ENCODE assay signal across 15 cellular contexts in the genomic region with DNA sequence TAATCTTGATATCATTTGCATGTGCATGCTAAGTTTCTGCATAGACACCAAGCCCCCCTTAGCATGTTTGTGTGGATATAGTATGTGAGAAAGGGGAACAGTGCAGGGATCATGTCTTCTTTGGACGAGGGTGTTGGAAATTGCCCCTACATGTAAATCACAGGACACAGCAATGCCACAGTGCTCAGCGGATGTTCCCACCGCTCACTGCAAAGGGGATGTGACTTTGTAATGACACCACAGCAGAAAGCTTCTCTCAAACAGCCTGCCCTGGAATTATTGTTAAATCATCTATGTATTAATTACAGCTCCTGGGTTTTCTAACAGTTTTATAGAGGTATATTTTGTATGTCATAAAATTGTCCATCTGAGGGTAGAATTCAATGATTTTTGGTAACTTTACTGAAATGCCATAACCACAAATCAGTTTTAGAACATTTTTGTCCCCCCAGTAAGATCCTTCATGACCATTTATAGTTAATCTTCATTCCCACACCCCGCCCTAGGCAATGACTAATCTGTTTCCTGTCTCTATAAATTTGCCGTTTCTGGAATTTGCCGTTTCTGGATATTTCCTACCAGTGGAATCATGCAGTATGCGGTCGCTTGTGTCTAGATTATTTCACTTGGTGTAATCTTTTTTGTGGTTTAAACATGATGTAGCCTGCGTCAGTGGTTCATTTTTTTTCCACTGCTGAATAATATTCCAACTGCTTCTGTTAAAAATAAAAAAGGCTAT.
A peak's percentile ranks its signal among the peaks of the same experiment; 100 is the strongest.
DNase-seq lines count a peak whose midpoint lies in the region; ATAC-seq and TF ChIP-seq lines count a peak whose summit lies in the region.
"Had no signal": no experiment of that assay in that cellular context is flagged by ENCODE, and none has a peak within 500 bp of the region (broad histone marks: within the 10 kb centered on the region; RNA-seq: fewer than 3 reads in every experiment).

No MANE protein-coding gene starts in this region.

- DNase-seq in ELR (ENCODE audit: low read depth) (peak; percentile 95), RWPE1 (ENCODE audit: low spot score) (peak; percentile 82), fibroblast of lung (ENCODE audit: low read depth in 2 of 2) (peak; percentile 94 to 99), retinal pigment epithelial cell (ENCODE audit: low read depth) (peak; percentile 87), SIG-M5 (lab: John Stamatoyannopoulos, UW) (no peak), OCI-M1 (lab: John Stamatoyannopoulos, UW) (no peak)
- DNase-seq in CD4-positive, alpha-beta T cell, result no peak
- no peak for DNase-seq in activated T-cell treated with anti-CD3 and anti-CD28 coated beads, Interleukin-2, amount 50 U/mL, for 24 hours
- DNase-seq: activated CD4-positive, alpha-beta T cell treated with anti-CD3 and anti-CD28 coated beads for 36 hours; DMS53; MV-4-11; NCI-H526; stimulated activated CD4-positive, alpha-beta T cell treated with anti-CD3 and anti-CD28 coated beads, Interleukin-4, amount 100 ng/mL, for 1 hour; stimulated activated naive CD8-positive, alpha-beta T cell treated with anti-CD3 and anti-CD28 coated beads, Interleukin-15, amount 100 ng/mL, for 72 hours had no signal

- intact Hi-C loops in CD4-positive, alpha-beta T cell (cut with DNase I, micrococcal nuclease), result no loop called here

- H4K20me1 ChIP-seq in fibroblast of lung (ENCODE audit: control insufficient read depth, extremely low read depth, insufficient read depth, low read length), result no peaks in the 10 kb centered on the region

- no peaks in the 10 kb centered on the region for H3K36me3 ChIP-seq in fibroblast of lung (ENCODE audit: control insufficient read depth, insufficient read depth, low read length)
- H3K36me3 ChIP-seq: neutrophil had no signal

- no peaks in the 10 kb centered on the region for H3K9me3 ChIP-seq in fibroblast of lung (ENCODE audit: control insufficient read depth, insufficient read depth, low read depth, low read length)
- no peaks in the 10 kb centered on the region for H3K9me3 ChIP-seq in CD4-positive, alpha-beta T cell (ENCODE audit: control insufficient read depth, low read length)
- H3K9me3 ChIP-seq: neutrophil had no signal

- ATAC-seq in CD4-positive, alpha-beta T cell (ENCODE audit: poor library complexity), result no peak
- ATAC-seq: activated CD4-positive, alpha-beta T cell treated with anti-CD3 and anti-CD28 coated beads for 36 hours; stimulated activated naive CD8-positive, alpha-beta T cell treated with anti-CD3 and anti-CD28 coated beads, Interleukin-15, amount 100 ng/mL, for 72 hours had no signal

- no peaks in the 10 kb centered on the region for H3K36me3 Mint-ChIP-seq in CD4-positive, alpha-beta T cell (ENCODE audit: low read depth)
- no peaks in the 10 kb centered on the region for H3K36me3 Mint-ChIP-seq in activated T-cell treated with anti-CD3 and anti-CD28 coated beads, Interleukin-2, amount 50 U/mL, for 24 hours (ENCODE audit: low read depth)

- no peaks in the 10 kb centered on the region for H3K9me3 Mint-ChIP-seq in CD4-positive, alpha-beta T cell
- no peaks in the 10 kb centered on the region for H3K9me3 Mint-ChIP-seq in activated T-cell treated with anti-CD3 and anti-CD28 coated beads, Interleukin-2, amount 50 U/mL, for 24 hours
- H3K9me3 Mint-ChIP-seq: stimulated activated naive CD8-positive, alpha-beta T cell treated with anti-CD3 and anti-CD28 coated beads, Interleukin-15, amount 100 ng/mL, for 72 hours had no signal

- peaks cover 13% of the 10 kb centered on the region for H3K4me1 ChIP-seq in fibroblast of lung (ENCODE audit: control insufficient read depth, extremely low read depth, insufficient read depth, low read length)

- H3K4me3 Mint-ChIP-seq in CD4-positive, alpha-beta T cell, result no peak overlapping the region
- no peak overlapping the region for H3K4me3 Mint-ChIP-seq in activated T-cell treated with anti-CD3 and anti-CD28 coated beads, Interleukin-2, amount 50 U/mL, for 24 hours
- H3K4me3 Mint-ChIP-seq: activated CD4-positive, alpha-beta T cell treated with anti-CD3 and anti-CD28 coated beads for 36 hours; stimulated activated naive CD8-positive, alpha-beta T cell treated with anti-CD3 and anti-CD28 coated beads, Interleukin-15, amount 100 ng/mL, for 72 hours had no signal

- H3K4me1 Mint-ChIP-seq in CD4-positive, alpha-beta T cell (ENCODE audit: low read depth), result no peaks in the 10 kb centered on the region
- no peaks in the 10 kb centered on the region for H3K4me1 Mint-ChIP-seq in activated T-cell treated with anti-CD3 and anti-CD28 coated beads, Interleukin-2, amount 50 U/mL, for 24 hours (ENCODE audit: low read depth)
- H3K4me1 Mint-ChIP-seq: activated CD4-positive, alpha-beta T cell treated with anti-CD3 and anti-CD28 coated beads for 36 hours; stimulated activated naive CD8-positive, alpha-beta T cell treated with anti-CD3 and anti-CD28 coated beads, Interleukin-15, amount 100 ng/mL, for 72 hours had no signal

- CTCF ChIA-PET in RWPE1 (lab: Yijun Ruan, JAX), result interaction anchor here (0.5 kb wide), 1 partner anchor 577 kb away, joined by 4 read pairs; no protein-coding TSS in a partner anchor
- CTCF ChIA-PET in CD4-positive, alpha-beta T cell (lab: Charles Lee), result interaction anchor here (1.1 kb wide), 1 partner anchor 9 kb away, joined by 3 read pairs; no protein-coding TSS in a partner anchor

- TF ChIP-seq CTCF in RWPE1 (conservative IDR thresholded peaks at IDR 0.05; ENCODE audit: low read depth), result no peak
- TF ChIP-seq CTCF in fibroblast of lung (conservative IDR thresholded peaks at IDR 0.05 in 1 of 2, IDR thresholded peaks at IDR 0.05 in 1 of 2; ENCODE audit: low read depth in 1 of 2, low read length in 2 of 2), result no peak
- TF ChIP-seq CTCF in retinal pigment epithelial cell (conservative IDR thresholded peaks at IDR 0.05; ENCODE audit: low read depth, low read length), result no peak
- no peak for TF ChIP-seq CTCF in CD4-positive, alpha-beta T cell (IDR thresholded peaks at IDR 0.05)

- POLR2A ChIA-PET in RWPE1 (lab: Yijun Ruan, JAX; ENCODE audit: low non-redundant PET), result no interaction called here
- POLR2A ChIA-PET in CD4-positive, alpha-beta T cell (lab: Charles Lee), result no interaction called here

- H3K27ac ChIP-seq in RWPE1 (peak overlapping the region; percentile 64; the same call in 1 of the 2 replicates), fibroblast of lung (ENCODE audit: insufficient read depth, low read length) (peak overlapping the region; percentile 79)
- H3K27ac ChIP-seq in CD4-positive, alpha-beta T cell (ENCODE audit: low read depth, low read length), result no peak overlapping the region
- H3K27ac ChIP-seq: neutrophil had no signal

- H3K4me3 ChIP-seq in fibroblast of lung (replicated peaks in 1 of 4; ENCODE audit: control extremely low read depth in 1 of 4, insufficient read depth in 1 of 4, low read depth in 3 of 4, low read length in 4 of 4), result no peak overlapping the region
- no peak overlapping the region for H3K4me3 ChIP-seq in retinal pigment epithelial cell (ENCODE audit: low read length)

- H2AFZ ChIP-seq in fibroblast of lung (ENCODE audit: low read length), result peak overlapping the region; percentile 16

- no peak overlapping the region for H3K9ac ChIP-seq in fibroblast of lung (ENCODE audit: insufficient read depth, low read length)

- no peak overlapping the region for H3K27ac Mint-ChIP-seq in CD4-positive, alpha-beta T cell
- no peak overlapping the region for H3K27ac Mint-ChIP-seq in activated T-cell treated with anti-CD3 and anti-CD28 coated beads, Interleukin-2, amount 50 U/mL, for 24 hours
- H3K27ac Mint-ChIP-seq: activated CD4-positive, alpha-beta T cell treated with anti-CD3 and anti-CD28 coated beads for 36 hours; stimulated activated naive CD8-positive, alpha-beta T cell treated with anti-CD3 and anti-CD28 coated beads, Interleukin-15, amount 100 ng/mL, for 72 hours had no signal

- H3K27me3 Mint-ChIP-seq in CD4-positive, alpha-beta T cell, result no peaks in the 10 kb centered on the region
- H3K27me3 Mint-ChIP-seq in activated T-cell treated with anti-CD3 and anti-CD28 coated beads, Interleukin-2, amount 50 U/mL, for 24 hours, result no peaks in the 10 kb centered on the region
- H3K27me3 Mint-ChIP-seq: activated CD4-positive, alpha-beta T cell treated with anti-CD3 and anti-CD28 coated beads for 36 hours; stimulated activated naive CD8-positive, alpha-beta T cell treated with anti-CD3 and anti-CD28 coated beads, Interleukin-15, amount 100 ng/mL, for 72 hours had no signal

- no peaks in the 10 kb centered on the region for H3K27me3 ChIP-seq in fibroblast of lung (ENCODE audit: control insufficient read depth, insufficient read depth, low read length)
- no peaks in the 10 kb centered on the region for H3K27me3 ChIP-seq in CD4-positive, alpha-beta T cell (ENCODE audit: control insufficient read depth, insufficient read depth, low read length)
- H3K27me3 ChIP-seq: neutrophil had no signal

- no peak overlapping the region for H3K4me2 ChIP-seq in fibroblast of lung (ENCODE audit: extremely low read depth, insufficient read depth, low read length)

- H3K79me2 ChIP-seq in fibroblast of lung (ENCODE audit: control insufficient read depth, insufficient read depth, low read length), result no peaks in the 10 kb centered on the region

Comparison
In these comparisons a context has a peak if more than half of its experiments do, and no peak if none do; other contexts are left out.
1. DNase-seq: peak in ELR (single experiment), RWPE1 (single experiment), fibroblast of lung (2 of 2) and retinal pigment epithelial cell (single experiment); none in SIG-M5 (single experiment), CD4-positive, alpha-beta T cell (0 of 10), OCI-M1 (single experiment) and activated T-cell treated with anti-CD3 and anti-CD28 coated beads, Interleukin-2, amount 50 U/mL, for 24 hours (single experiment).